23 cellular contexts compared by ENCODE assay signal in genomic region chr21:44952929-44953627, GRCh38. TPM values are rescaled to one million over a fixed set of nuclear protein-coding genes. Genes with fewer than 3 reads are reported as not detected.
A peak's percentile ranks its signal among the peaks of the same experiment; 100 is the strongest.
DNase-seq lines count a peak whose midpoint lies in the region; ATAC-seq and TF ChIP-seq lines count a peak whose summit lies in the region.
"Had no signal": no experiment of that assay in that cellular context is flagged by ENCODE, and none has a peak within 500 bp of the region (broad histone marks: within the 10 kb centered on the region; RNA-seq: fewer than 3 reads in every experiment).

No MANE protein-coding gene starts in this region.

- peaks cover 18% of the 10 kb centered on the region for H3K36me3 Mint-ChIP-seq in WTC11

- H3K9me3 Mint-ChIP-seq in WTC11: no peaks in the 10 kb centered on the region
- H3K9me3 Mint-ChIP-seq: CD4-positive, CD25-positive, alpha-beta regulatory T cell; naive thymus-derived CD8-positive, alpha-beta T cell; T-helper 1 cell treated with Interleukin-12 subunit alpha and Interleukin-12 subunit beta and Interleukin-4 antibody, amounts not matched to agents 30 μg/mL and 1 μg/mL, for 36 hours had no signal

- H3K4me2 ChIP-seq in BLaER1 treated with 17β-estradiol and CSF1 and Interleukin-3, amounts not matched to agents 10 nM and 100 nM: peak overlapping the region; percentile 45 to 97 (median 90)

- no peak overlapping the region for H3K27ac Mint-ChIP-seq in WTC11
- H3K27ac Mint-ChIP-seq: CD4-positive, CD25-positive, alpha-beta regulatory T cell; T-helper 1 cell treated with Interleukin-12 subunit alpha and Interleukin-12 subunit beta and Interleukin-4 antibody, amounts not matched to agents 30 μg/mL and 1 μg/mL, for 36 hours had no signal

- intact Hi-C loops in left ventricle myocardium inferior (cut with micrococcal nuclease): no loop called here

- TF ChIP-seq CTCF in WERI-Rb-1 (IDR thresholded peaks at IDR 0.05; ENCODE audit: low read depth, low read length) (no peak), left ventricle myocardium inferior (IDR thresholded peaks at IDR 0.05; ENCODE audit: borderline replicate concordance) (no peak), WTC11 (IDR thresholded peaks at IDR 0.05) (no peak)

- H4K20me1 ChIP-seq in BLaER1 treated with 17β-estradiol and CSF1 and Interleukin-3, amounts not matched to agents 10 nM and 100 nM: peaks cover 91 to 100% (median 100%) of the 10 kb centered on the region in 11 experiments

- no peaks in the 10 kb centered on the region for H3K27me3 Mint-ChIP-seq in WTC11 (ENCODE audit: low read depth)
- H3K27me3 Mint-ChIP-seq: CD4-positive, CD25-positive, alpha-beta regulatory T cell; naive thymus-derived CD8-positive, alpha-beta T cell had no signal

- POLR2A ChIA-PET in WTC11 (lab: Charles Lee): interaction anchor here (0.5 kb wide), 1 partner anchor 593 kb away, joined by 3 read pairs; no protein-coding TSS in a partner anchor

- H3K4me3 ChIP-seq in BLaER1 treated with 17β-estradiol and CSF1 and Interleukin-3, amounts not matched to agents 10 nM and 100 nM: peak overlapping the region in 3 of 10 experiments; percentile 35 to 49 (median 37); a peak in 5 of 20 replicates
- no peak overlapping the region for H3K4me3 ChIP-seq in WERI-Rb-1 (ENCODE audit: low read depth, low read length)
- H3K4me3 ChIP-seq in left ventricle myocardium inferior: peak overlapping the region; percentile 5
- H3K4me3 ChIP-seq in skeletal muscle tissue (ENCODE audit: low read length in 3 of 3): peak overlapping the region in 2 of 3 donors; percentile 6 to 17
- H3K4me3 ChIP-seq: vagina had no signal

- peak overlapping the region in 7 of 11 experiments; percentile 0 to 72 (median 49); a peak in 9 of 22 replicates for H3K9ac ChIP-seq in BLaER1 treated with 17β-estradiol and CSF1 and Interleukin-3, amounts not matched to agents 10 nM and 100 nM
- H3K9ac ChIP-seq in skeletal muscle tissue (ENCODE audit: low read depth in 1 of 3, low read length in 3 of 3): peak overlapping the region; percentile 20 to 78 (median 74)
- H3K9ac ChIP-seq: parathyroid adenoma had no signal

- peaks cover 60 to 100% (median 95%) of the 10 kb centered on the region in 10 experiments for H3K4me1 ChIP-seq in BLaER1 treated with 17β-estradiol and CSF1 and Interleukin-3, amounts not matched to agents 10 nM and 100 nM
- H3K4me1 ChIP-seq in left ventricle myocardium inferior (peaks cover 93% of the 10 kb centered on the region), skeletal muscle tissue (ENCODE audit: control insufficient read depth in 3 of 3, insufficient read depth in 3 of 3, low read length in 3 of 3) (peaks cover 48 to 85% (median 67%) of the 10 kb centered on the region in 3 donors)
- H3K4me1 ChIP-seq: parathyroid adenoma had no signal

- CTCF ChIA-PET in WTC11 (lab: Charles Lee): interaction anchor here (1.5 to 1.9 kb wide), 2 partner anchors 19 to 185 kb away, joined by 4 to 6 read pairs; no protein-coding TSS in a partner anchor

- H3K27ac ChIP-seq in BLaER1 treated with 17β-estradiol and CSF1 and Interleukin-3, amounts not matched to agents 10 nM and 100 nM: peak overlapping the region in 4 of 11 experiments; percentile 26 to 76 (median 60); a peak in 8 of 22 replicates
- H3K27ac ChIP-seq in WERI-Rb-1: peak overlapping the region; percentile 78
- peak overlapping the region; percentile 89 for H3K27ac ChIP-seq in left ventricle myocardium inferior (replicated peaks)
- peak overlapping the region; percentile 97 for H3K27ac ChIP-seq in skeletal muscle tissue (ENCODE audit: low read depth, low read length)
- H3K27ac ChIP-seq: epithelial cell of prostate, parathyroid adenoma had no signal

- no peak overlapping the region for H3K4me3 Mint-ChIP-seq in WTC11
- H3K4me3 Mint-ChIP-seq: CD4-positive, CD25-positive, alpha-beta regulatory T cell; naive thymus-derived CD8-positive, alpha-beta T cell; T-helper 1 cell treated with Interleukin-12 subunit alpha and Interleukin-12 subunit beta and Interleukin-4 antibody, amounts not matched to agents 30 μg/mL and 1 μg/mL, for 36 hours had no signal

- no peaks in the 10 kb centered on the region for H3K9me3 ChIP-seq in BLaER1 treated with 17β-estradiol and CSF1 and Interleukin-3, amounts not matched to agents 10 nM and 100 nM (replicated peaks in 1 of 11)
- H3K9me3 ChIP-seq in WERI-Rb-1 (ENCODE audit: severe bottlenecking): no peaks in the 10 kb centered on the region
- H3K9me3 ChIP-seq in left ventricle myocardium inferior (replicated peaks): no peaks in the 10 kb centered on the region
- H3K9me3 ChIP-seq in skeletal muscle tissue (ENCODE audit: control insufficient read depth in 3 of 3, low read length in 3 of 3): no peaks in the 10 kb centered on the region
- H3K9me3 ChIP-seq: vagina had no signal

- ATAC-seq in HG03139 (IDR thresholded peaks at IDR 0.05; ENCODE audit: unreplicated experiment): no peak
- no peak for ATAC-seq in WTC11
- no peak for ATAC-seq in GM21786 (IDR thresholded peaks at IDR 0.05; ENCODE audit: unreplicated experiment)
- ATAC-seq: naive thymus-derived CD8-positive, alpha-beta T cell; PC-3 had no signal

- 0 out of 2 replicates have a peak, but pooled peaks cover 2% of the 10 kb centered on the region for H3K4me1 Mint-ChIP-seq in WTC11

- DNase-seq in WERI-Rb-1 (no peak), left ventricle myocardium inferior (no peak), WTC11 (ENCODE audit: low spot score) (no peak), cerebellum (ENCODE audit: low spot score) (no peak)
- DNase-seq: ACHN; activated CD4-positive, alpha-beta T cell treated with anti-CD3 and anti-CD28 coated beads, Interleukin-2, amount 50 U/mL, for 1 hour; CD4-positive, CD25-positive, alpha-beta regulatory T cell; foreskin fibroblast; GDM1; KBM-7; kidney glomerular epithelial cell; NCI-H1694; PC-3; stimulated activated CD4-positive, alpha-beta T cell treated with anti-CD3 and anti-CD28 coated beads, Interleukin-2, amount 100 ng/mL, for 48 hours had no signal

- H3K36me3 ChIP-seq in BLaER1 treated with 17β-estradiol and CSF1 and Interleukin-3, amounts not matched to agents 10 nM and 100 nM: peaks cover 4 to 71% (median 51%) of the 10 kb centered on the region in 11 experiments; a peak in 21 of 22 replicates
- H3K36me3 ChIP-seq in WERI-Rb-1 (peaks cover 80% of the 10 kb centered on the region), left ventricle myocardium inferior (peaks cover 10% of the 10 kb centered on the region), skeletal muscle tissue (ENCODE audit: control insufficient read depth in 3 of 3, insufficient read depth in 3 of 3, low read length in 3 of 3) (peaks cover 3 to 10% (median 5%) of the 10 kb centered on the region in 3 donors)
- H3K36me3 ChIP-seq: vagina had no signal

- H3K27me3 ChIP-seq in BLaER1 treated with 17β-estradiol and CSF1 and Interleukin-3, amounts not matched to agents 10 nM and 100 nM: peaks cover 0 to 81% (median 0%) of the 10 kb centered on the region in 11 experiments; a peak in 9 of 22 replicates
- H3K27me3 ChIP-seq in WERI-Rb-1 (ENCODE audit: insufficient read depth, low read depth, severe bottlenecking) (no peaks in the 10 kb centered on the region), left ventricle myocardium inferior (ENCODE audit: low read depth) (no peaks in the 10 kb centered on the region), skeletal muscle tissue (ENCODE audit: control insufficient read depth in 3 of 3, insufficient read depth in 3 of 3, low read length in 3 of 3) (no peaks in the 10 kb centered on the region)
- H3K27me3 ChIP-seq: vagina had no signal

TF ChIP-seq in WTC11, 78 proteins besides CTCF, POLR2A, EP300 and RAD21 (continues in another document):
- no peak for TF ChIP-seq NFE2L1 (CRISPR knock-in tag; IDR thresholded peaks at IDR 0.05)
- no peak for TF ChIP-seq AFF4 (CRISPR knock-in tag; IDR thresholded peaks at IDR 0.05; ENCODE audit: borderline replicate concordance)
- no peak for TF ChIP-seq CBFB (CRISPR knock-in tag; IDR thresholded peaks at IDR 0.05; ENCODE audit: low read depth)
- no peak for TF ChIP-seq ZNF263 (CRISPR knock-in tag; IDR thresholded peaks at IDR 0.05; ENCODE audit: low read depth)
- no peak for TF ChIP-seq USF1 (CRISPR knock-in tag; IDR thresholded peaks at IDR 0.05)

RNA-seq across cellular contexts. Expression of gene SLX9, which starts 13.2 kb away (rescaled TPM):
- total RNA-seq in left ventricle myocardium inferior: 70.7 TPM
- 10.4 TPM for total RNA-seq in skeletal muscle tissue
- total RNA-seq in WTC11 (2021): 72.8 to 81.0 TPM (median 77.2 TPM) in 3 replicates
- total RNA-seq in cerebellum: 7.3 TPM

RNA-seq across cellular contexts. Expression of gene ITGB2, which starts 32.4 kb away (rescaled TPM):
- total RNA-seq in left ventricle myocardium inferior (18.6 TPM), skeletal muscle tissue (19.8 TPM), WTC11 (2021) (1.0 to 1.5 TPM (median 1.5 TPM) in 3 replicates), cerebellum (6.8 TPM)
